ENCODE assay signal across 7 cellular contexts in genomic region chr11:104523611-104524010, GRCh38.
"Had no signal": no experiment of that assay in that cellular context is flagged by ENCODE, and none has a peak within 500 bp of the region (broad histone marks: within the 10 kb centered on the region; RNA-seq: fewer than 3 reads in every experiment).

No MANE protein-coding gene starts in this region.

- H3K4me3 ChIP-seq: K562 had no signal

- ATAC-seq: HepG2, K562 had no signal

- H3K9me3 Mint-ChIP-seq: IgD-negative memory B cell had no signal

- H3K27ac ChIP-seq: HL-60 had no signal

- H3K36me3 Mint-ChIP-seq: IgD-negative memory B cell had no signal

- H3K27me3 Mint-ChIP-seq: IgD-negative memory B cell had no signal

- DNase-seq: IMR-90, KBM-7, KG1 had no signal

- H3K4me1 Mint-ChIP-seq: IgD-negative memory B cell had no signal

- H3K4me3 Mint-ChIP-seq: IgD-negative memory B cell had no signal

- H3K27ac Mint-ChIP-seq: IgD-negative memory B cell had no signal
